ENCODE assay signal across 11 cellular contexts in the genomic region with DNA sequence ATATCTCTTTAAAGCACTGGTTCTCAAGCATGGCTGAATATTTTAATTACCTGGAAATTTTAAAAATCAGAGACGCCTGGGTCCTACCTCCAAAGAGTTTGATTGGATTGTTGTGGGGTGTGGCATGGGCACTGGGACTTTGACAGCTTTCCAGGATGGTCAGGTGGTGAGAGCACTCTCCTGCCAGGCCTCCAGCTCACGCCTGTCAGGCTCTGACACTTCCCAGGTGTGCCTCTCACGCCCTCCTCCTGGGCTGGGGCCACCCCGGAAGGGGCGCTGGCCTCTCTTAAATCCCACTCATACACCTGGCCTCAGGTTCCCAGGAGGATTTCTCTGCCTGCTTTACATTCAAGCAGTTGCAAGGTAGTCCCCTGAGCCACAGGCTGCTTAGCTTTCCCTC. TPM values are rescaled to one million over a fixed set of nuclear protein-coding genes. Genes with fewer than 3 reads are reported as not detected.
DNase-seq lines count a peak whose midpoint lies in the region; ATAC-seq and TF ChIP-seq lines count a peak whose summit lies in the region.
"Had no signal": no experiment of that assay in that cellular context is flagged by ENCODE, and none has a peak within 500 bp of the region (broad histone marks: within the 10 kb centered on the region; RNA-seq: fewer than 3 reads in every experiment).

No MANE protein-coding gene starts in this region.

- TF ChIP-seq POLR2A in vagina (IDR thresholded peaks at IDR 0.05), result no peak

- H3K9me3 Mint-ChIP-seq in nephron, result no peaks in the 10 kb centered on the region
- H3K9me3 Mint-ChIP-seq: naive thymus-derived CD4-positive, alpha-beta T cell had no signal

- no peaks in the 10 kb centered on the region for H3K36me3 Mint-ChIP-seq in nephron (ENCODE audit: low read depth)
- H3K36me3 Mint-ChIP-seq: naive thymus-derived CD4-positive, alpha-beta T cell had no signal

- H3K36me3 ChIP-seq in vagina, result no peaks in the 10 kb centered on the region

- H3K4me1 ChIP-seq in foreskin keratinocyte (peaks cover 61% of the 10 kb centered on the region), vagina (peaks cover 36% of the 10 kb centered on the region)

- peaks cover 3% of the 10 kb centered on the region for H3K27me3 Mint-ChIP-seq in nephron (ENCODE audit: low read depth)

- DNase-seq in Right ventricle myocardium inferior (ENCODE audit: missing footprints) (no peak), cardiac septum (ENCODE audit: low spot score) (no peak), foreskin keratinocyte (peak in 1 of 2 donors; percentile 50), vagina (ENCODE audit: extremely low spot score in 2 of 2) (no peak)
- no peak for DNase-seq in stimulated activated CD8-positive, alpha-beta memory T cell treated with anti-CD3 and anti-CD28 coated beads, Interleukin-4, amount 100 ng/mL, for 48 hours
- DNase-seq: HCEC 1CT; naive thymus-derived CD4-positive, alpha-beta T cell; NCI-H2171 had no signal

- intact Hi-C loops in Right ventricle myocardium inferior (cut with DNase I) (no loop called here), cardiac septum (cut with DNase I) (no loop called here), vagina (cut with DNase I) (no loop called here)

- H3K27ac ChIP-seq in foreskin keratinocyte (peak overlapping the region; percentile 17), vagina (peak overlapping the region; percentile 80)

- peak overlapping the region; percentile 61 to 73 (median 66) for H3K27ac Mint-ChIP-seq in nephron
- H3K27ac Mint-ChIP-seq: naive thymus-derived CD4-positive, alpha-beta T cell had no signal

- TF ChIP-seq CTCF in foreskin keratinocyte (conservative IDR thresholded peaks at IDR 0.05) (no peak), nephron (IDR thresholded peaks at IDR 0.05; ENCODE audit: unreplicated experiment in 3 of 3) (no peak), vagina (IDR thresholded peaks at IDR 0.05) (no peak)

- H3K27me3 ChIP-seq in foreskin keratinocyte (no peaks in the 10 kb centered on the region), vagina (no peaks in the 10 kb centered on the region)

- ATAC-seq in Right ventricle myocardium inferior (peak; percentile 54), foreskin keratinocyte (peak; percentile 4), HG02642 (IDR thresholded peaks at IDR 0.05; ENCODE audit: poor library complexity, unreplicated experiment) (no peak), HG03342 (IDR thresholded peaks at IDR 0.05; ENCODE audit: unreplicated experiment) (no peak)
- ATAC-seq: naive thymus-derived CD4-positive, alpha-beta T cell had no signal

- no peak overlapping the region for H3K4me3 Mint-ChIP-seq in nephron
- H3K4me3 Mint-ChIP-seq: naive thymus-derived CD4-positive, alpha-beta T cell had no signal

- peaks cover 42% of the 10 kb centered on the region for H3K4me1 Mint-ChIP-seq in nephron
- H3K4me1 Mint-ChIP-seq: naive thymus-derived CD4-positive, alpha-beta T cell had no signal

- no peak overlapping the region for H3K4me3 ChIP-seq in vagina

- no peaks in the 10 kb centered on the region for H3K9me3 ChIP-seq in vagina

RNA-seq across cellular contexts. Expression of gene AMOTL2, which starts 48.5 kb away (rescaled TPM):
- total RNA-seq in Right ventricle myocardium inferior (61.9 TPM), cardiac septum (64.6 TPM), foreskin keratinocyte (79.5 and 86.7 TPM in 2 replicates), vagina (60.6 TPM)
- 22.1 and 29.6 TPM in 2 replicates for polyA plus RNA-seq in foreskin keratinocyte
- total RNA-seq: naive thymus-derived CD4-positive, alpha-beta T cell had no signal

Comparison
In these comparisons a context has a peak if more than half of its experiments do, and no peak if none do; other contexts are left out.
1. ATAC-seq: peak in Right ventricle myocardium inferior (single experiment) and foreskin keratinocyte (single experiment); none in HG02642 (single experiment) and HG03342 (single experiment).